In genomic region chr9:83708515-83709158, GRCh38 we compare ENCODE assay signal across 7 cellular contexts. TPM values are rescaled to one million over a fixed set of nuclear protein-coding genes. Genes with fewer than 3 reads are reported as not detected.
DNase-seq lines count a peak whose midpoint lies in the region; TF ChIP-seq lines count a peak whose summit lies in the region.

No MANE protein-coding gene starts in this region.

- peak overlapping the region; percentile 71 for H3K4me3 ChIP-seq in GM12875 (ENCODE audit: low read depth, low read length)
- peak overlapping the region; percentile 97 for H3K4me3 ChIP-seq in lower leg skin (ENCODE audit: low read depth, poor library complexity, severe bottlenecking)

- no peak for TF ChIP-seq POLR2A in lower leg skin (IDR thresholded peaks at IDR 0.05)

- peak; percentile 23; the same call in 1 of the 2 replicates for TF ChIP-seq CTCF in GM12875 (IDR thresholded peaks at IDR 0.05; ENCODE audit: borderline replicate concordance, insufficient read depth, low read depth, low read length)
- TF ChIP-seq CTCF in lower leg skin (IDR thresholded peaks at IDR 0.05), result no peak

- peak; percentile 57 for DNase-seq in HCEC 1CT
- DNase-seq in M059J (ENCODE audit: low read depth), result peak; percentile 58
- DNase-seq in activated CD4-positive, alpha-beta T cell treated with anti-CD3 and anti-CD28 coated beads for 1 hour, result peak; percentile 30
- DNase-seq in dermis microvascular lymphatic vessel endothelial cell (ENCODE audit: low read depth in 2 of 2), result peak; percentile 64 to 78
- peak; percentile 88 to 97 for DNase-seq in lower leg skin (ENCODE audit: low spot score in 2 of 2)
- DNase-seq in stimulated activated CD4-positive, alpha-beta T cell treated with anti-CD3 and anti-CD28 coated beads, TNF-alpha, amount 100 ng/mL, for 24 hours (ENCODE audit: low read depth in 3 of 3), result peak; percentile 4 to 41 (median 6)

- WGBS in lower leg skin, 2 donors, result 14 to 15% methylated on average over 20 of the region's 20 CpGs

- intact Hi-C loops in lower leg skin (cut with DNase I; ENCODE audit: low total_unique reads), result no loop called here

RNA-seq across cellular contexts. Expression of gene UBQLN1, which starts 0.9 kb away (rescaled TPM):
- total RNA-seq in M059J (2014; rRNA removed; shearing (Covaris generic)), result 115 and 165 TPM in 2 replicates
- total RNA-seq in dermis microvascular lymphatic vessel endothelial cell (98.8 and 122 TPM in 2 replicates), lower leg skin (100 to 1,000 TPM in 2 of 4 donors, 10 to 100 TPM in 2; 92.7 to 120 (median 101) TPM)

Comparison
In these comparisons a context has a peak if more than half of its experiments do, and no peak if none do; other contexts are left out.
1. Peak in every context shown above with its lines: DNase-seq and H3K4me3 ChIP-seq.
2. DNase-seq: peak in every context shown above with its lines; median percentile 92 in lower leg skin; 71 in dermis microvascular lymphatic vessel endothelial cell; 58 in M059J; 57 in HCEC 1CT; 30 in activated CD4-positive, alpha-beta T cell treated with anti-CD3 and anti-CD28 coated beads for 1 hour; 6 in stimulated activated CD4-positive, alpha-beta T cell treated with anti-CD3 and anti-CD28 coated beads, TNF-alpha, amount 100 ng/mL, for 24 hours.